ENCODE assay signal across 26 cellular contexts in genomic region chr22:26629988-26630761, GRCh38. TPM values are rescaled to one million over a fixed set of nuclear protein-coding genes. Genes with fewer than 3 reads are reported as not detected.
"Had no signal": no experiment of that assay in that cellular context is flagged by ENCODE, and none has a peak within 500 bp of the region (broad histone marks: within the 10 kb centered on the region; RNA-seq: fewer than 3 reads in every experiment).

No MANE protein-coding gene starts in this region.

- DNase-seq: activated CD4-positive, alpha-beta memory T cell treated with anti-CD3 and anti-CD28 coated beads, Interleukin-2, amount 10 ng/mL, durations not matched to agents 7 days and 5 days; activated CD4-positive, alpha-beta T cell treated with anti-CD3 and anti-CD28 coated beads, Interleukin-2, amount 10 ng/mL, durations not matched to agents 24 days and 14 days; activated effector memory CD4-positive, alpha-beta T cell treated with anti-CD3 and anti-CD28 coated beads, Interleukin-2, amount 50 U/mL, for 16 hours; activated naive CD4-positive, alpha-beta T cell treated with anti-CD3 and anti-CD28 coated beads, Interleukin-2, amount 50 U/mL, for 16 hours; activated naive CD8-positive, alpha-beta T cell treated with anti-CD3 and anti-CD28 coated beads, Interleukin-2, amount 50 U/mL, for 24 hours; activated T-cell treated with anti-CD3 and anti-CD28 coated beads, Interleukin-2, amount 50 U/mL, for 72 hours; effector memory CD4-positive, alpha-beta T cell; foreskin melanocyte; immature natural killer cell; naive thymus-derived CD8-positive, alpha-beta T cell; stimulated activated CD4-positive, alpha-beta T cell treated with anti-CD3 and anti-CD28 coated beads, Interleukin-2, amount 100 ng/mL, for 48 hours; stimulated activated naive CD4-positive, alpha-beta T cell treated with Interleukin-2 at 50 U/mL for 16 hours had no signal

- ATAC-seq: activated CD4-positive, CD25-positive, alpha-beta regulatory T cell treated with anti-CD3 and anti-CD28 coated beads, Interleukin-2, amount 50 U/mL, for 24 hours; activated naive CD8-positive, alpha-beta T cell treated with anti-CD3 and anti-CD28 coated beads, Interleukin-2, amount 50 U/mL, for 24 hours; activated T-cell treated with anti-CD3 and anti-CD28 coated beads, Interleukin-2, amount 50 U/mL, for 72 hours; esophagus mucosa; left lobe of liver; naive thymus-derived CD8-positive, alpha-beta T cell had no signal

- H3K27ac Mint-ChIP-seq: activated CD4-positive, alpha-beta memory T cell treated with anti-CD3 and anti-CD28 coated beads, Interleukin-2, amount 10 ng/mL, durations not matched to agents 7 days and 5 days; activated CD4-positive, alpha-beta T cell treated with anti-CD3 and anti-CD28 coated beads, Interleukin-2, amount 10 ng/mL, durations not matched to agents 24 days and 14 days; activated naive CD8-positive, alpha-beta T cell treated with anti-CD3 and anti-CD28 coated beads, Interleukin-2, amount 50 U/mL, for 24 hours; activated T-cell treated with anti-CD3 and anti-CD28 coated beads, Interleukin-2, amount 50 U/mL, for 72 hours; mesothelial cell of epicardium; naive thymus-derived CD8-positive, alpha-beta T cell; type B pancreatic cell had no signal

- H3K27me3 Mint-ChIP-seq: naive thymus-derived CD8-positive, alpha-beta T cell had no signal

- H3K9me3 Mint-ChIP-seq: activated naive CD8-positive, alpha-beta T cell treated with anti-CD3 and anti-CD28 coated beads, Interleukin-2, amount 50 U/mL, for 24 hours; activated T-cell treated with anti-CD3 and anti-CD28 coated beads, Interleukin-2, amount 50 U/mL, for 72 hours; naive thymus-derived CD8-positive, alpha-beta T cell; type B pancreatic cell had no signal

- H3K4me3 Mint-ChIP-seq: activated CD4-positive, alpha-beta memory T cell treated with anti-CD3 and anti-CD28 coated beads, Interleukin-2, amount 10 ng/mL, durations not matched to agents 7 days and 5 days; activated CD4-positive, alpha-beta T cell treated with anti-CD3 and anti-CD28 coated beads, Interleukin-2, amount 10 ng/mL, durations not matched to agents 24 days and 14 days; activated naive CD8-positive, alpha-beta T cell treated with anti-CD3 and anti-CD28 coated beads, Interleukin-2, amount 50 U/mL, for 24 hours; activated T-cell treated with anti-CD3 and anti-CD28 coated beads, Interleukin-2, amount 50 U/mL, for 72 hours; immature natural killer cell; mesothelial cell of epicardium; naive thymus-derived CD8-positive, alpha-beta T cell; type B pancreatic cell had no signal

- H3K36me3 Mint-ChIP-seq: immature natural killer cell; mesothelial cell of epicardium; naive thymus-derived CD8-positive, alpha-beta T cell; type B pancreatic cell had no signal

RNA-seq across cellular contexts. Expression of gene CRYBA4, which starts 8.4 kb away (rescaled TPM):
- total RNA-seq: activated CD4-positive, alpha-beta T cell treated with anti-CD3 and anti-CD28 coated beads, Interleukin-2, amount 10 ng/mL, durations not matched to agents 24 days and 14 days; cerebellum; endothelial cell of umbilical vein; esophagus mucosa; kidney epithelial cell; left lobe of liver; lung; mesothelial cell of epicardium; naive thymus-derived CD8-positive, alpha-beta T cell; osteoblast; posterior vena cava; renal cortical epithelial cell; T-helper 2 cell treated with Interferon-gamma antibody and Interleukin-4, amounts not matched to agents 100 ng/mL and 5 ng/mL, for 36 hours; thoracic aorta had no signal

RNA-seq across cellular contexts. Expression of gene CRYBB1, which starts 12.3 kb away (rescaled TPM):
- total RNA-seq: activated CD4-positive, alpha-beta T cell treated with anti-CD3 and anti-CD28 coated beads, Interleukin-2, amount 10 ng/mL, durations not matched to agents 24 days and 14 days; activated T-cell treated with anti-CD3 and anti-CD28 coated beads, Interleukin-2, amount 50 U/mL, for 72 hours; endothelial cell of umbilical vein; esophagus mucosa; kidney epithelial cell; left lobe of liver; mesothelial cell of epicardium; naive thymus-derived CD8-positive, alpha-beta T cell; osteoblast; renal cortical epithelial cell; T-helper 2 cell treated with Interferon-gamma antibody and Interleukin-4, amounts not matched to agents 100 ng/mL and 5 ng/mL, for 36 hours had no signal
